Comparison of ENCODE assay signal across 13 cellular contexts in genomic region chr2:3463914-3464313, GRCh38.
"Had no signal": no experiment of that assay in that cellular context is flagged by ENCODE, and none has a peak within 500 bp of the region (broad histone marks: within the 10 kb centered on the region; RNA-seq: fewer than 3 reads in every experiment).

No MANE protein-coding gene starts in this region.

- H3K27ac ChIP-seq: left lung, transverse colon had no signal

- H3K9me3 Mint-ChIP-seq: activated B cell treated with CpG ODN at 0.5 μM for 24 hours; activated CD4-positive, alpha-beta T cell treated with anti-CD3 and anti-CD28 coated beads, Interleukin-2, amount 10 ng/mL, durations not matched to agents 24 days and 14 days; activated naive CD8-positive, alpha-beta T cell treated with anti-CD3 and anti-CD28 coated beads, Interleukin-2, amount 10 ng/mL, durations not matched to agents 7 days and 5 days; T-helper 1 cell treated with Interleukin-12 subunit alpha and Interleukin-12 subunit beta and Interleukin-4 antibody, amounts not matched to agents 30 μg/mL and 1 μg/mL, for 36 hours had no signal

- H3K27me3 Mint-ChIP-seq: activated B cell treated with CpG ODN at 0.5 μM for 24 hours; activated CD4-positive, alpha-beta T cell treated with anti-CD3 and anti-CD28 coated beads, Interleukin-2, amount 10 ng/mL, durations not matched to agents 24 days and 14 days; activated naive CD8-positive, alpha-beta T cell treated with anti-CD3 and anti-CD28 coated beads, Interleukin-2, amount 10 ng/mL, durations not matched to agents 7 days and 5 days had no signal

- DNase-seq: activated B cell treated with CpG ODN at 0.5 μM for 24 hours; activated CD4-positive, alpha-beta T cell treated with anti-CD3 and anti-CD28 coated beads, Interleukin-2, amount 10 ng/mL, durations not matched to agents 24 days and 14 days; activated gamma-delta T cell; activated naive CD8-positive, alpha-beta T cell treated with anti-CD3 and anti-CD28 coated beads, Interleukin-2, amount 10 ng/mL, durations not matched to agents 7 days and 5 days; activated T-cell treated with anti-CD3 and anti-CD28 coated beads, Interleukin-2, amount 50 U/mL, for 1 hour; foreskin melanocyte; mesendoderm; retina; transverse colon had no signal

- FAIRE-seq: colon, islet of Langerhans had no signal

- H3K27ac Mint-ChIP-seq: activated B cell treated with CpG ODN at 0.5 μM for 24 hours; activated CD4-positive, alpha-beta T cell treated with anti-CD3 and anti-CD28 coated beads, Interleukin-2, amount 10 ng/mL, durations not matched to agents 24 days and 14 days; activated naive CD8-positive, alpha-beta T cell treated with anti-CD3 and anti-CD28 coated beads, Interleukin-2, amount 10 ng/mL, durations not matched to agents 7 days and 5 days; T-helper 1 cell treated with Interleukin-12 subunit alpha and Interleukin-12 subunit beta and Interleukin-4 antibody, amounts not matched to agents 30 μg/mL and 1 μg/mL, for 36 hours had no signal

- ATAC-seq: left lung had no signal

- H3K27me3 ChIP-seq: left lung, transverse colon had no signal

- H3K4me3 ChIP-seq: left lung, transverse colon had no signal

- H3K4me3 Mint-ChIP-seq: activated B cell treated with CpG ODN at 0.5 μM for 24 hours; activated CD4-positive, alpha-beta T cell treated with anti-CD3 and anti-CD28 coated beads, Interleukin-2, amount 10 ng/mL, durations not matched to agents 24 days and 14 days; activated naive CD8-positive, alpha-beta T cell treated with anti-CD3 and anti-CD28 coated beads, Interleukin-2, amount 10 ng/mL, durations not matched to agents 7 days and 5 days; T-helper 1 cell treated with Interleukin-12 subunit alpha and Interleukin-12 subunit beta and Interleukin-4 antibody, amounts not matched to agents 30 μg/mL and 1 μg/mL, for 36 hours had no signal

- H3K36me3 ChIP-seq: transverse colon had no signal

- H3K9me3 ChIP-seq: left lung, transverse colon had no signal
